Comparison of ENCODE assay signal across 8 cellular contexts in genomic region chr5:1312993-1313833, GRCh38. TPM values are rescaled to one million over a fixed set of nuclear protein-coding genes. Genes with fewer than 3 reads are reported as not detected.
DNase-seq lines count a peak whose midpoint lies in the region; ATAC-seq and TF ChIP-seq lines count a peak whose summit lies in the region.

No MANE protein-coding gene starts in this region.

- POLR2A ChIA-PET in CD4-positive, alpha-beta memory T cell (lab: Charles Lee; ENCODE audit: partially characterized antibody), result interaction anchor here (0.8 to 4.2 kb wide), 12 partner anchors 11 to 487 kb away, joined by 3 to 31 read pairs (median 6); partner anchors contain the start of genes CLPTM1L and TERT
- POLR2A ChIA-PET in OCI-LY7 (lab: Charles Lee), result interaction anchor here (1.0 to 8.1 kb wide), 4 partner anchors 12 to 30 kb away, joined by 3 to 78 read pairs (median 32); partner anchors contain the start of genes CLPTM1L and TERT

- BruUV-seq in OCI-LY7 (replicated peaks; lab: Mats Ljungman, UMichigan), result TSS peak; percentile 64

- no peaks in the 10 kb centered on the region for H3K9me2 ChIP-seq in OCI-LY7 (ENCODE audit: insufficient read depth, low read length)

- H3K27ac ChIP-seq in CD4-positive, alpha-beta memory T cell (ENCODE audit: low read depth, low read length), result peak overlapping the region; percentile 8
- H3K27ac ChIP-seq in OCI-LY7 (ENCODE audit: low read depth, low read length, poor library complexity, severe bottlenecking), result peak overlapping the region; percentile 100

- in situ Hi-C loops in HAP-1 (cut with MboI; ENCODE audit: low sequenced_read_pairs), result no loop called here

- intact Hi-C loops in CD4-positive, alpha-beta memory T cell (cut with micrococcal nuclease), result no loop called here
- intact Hi-C loops in OCI-LY7 (cut with micrococcal nuclease; ENCODE audit: unreplicated experiment), result loop anchor here (2.0 to 10.0 kb wide), 3 partner anchors 18 to 482 kb away; partner anchors contain the start of genes LPCAT1, MRPL36 and TERT

- peaks cover 51 to 79% (median 65%) of the 10 kb centered on the region in 4 donors for H3K4me1 Mint-ChIP-seq in CD4-positive, alpha-beta memory T cell
- peaks cover 68% of the 10 kb centered on the region for H3K4me1 Mint-ChIP-seq in central memory CD8-positive, alpha-beta T cell

- peaks cover 8% of the 10 kb centered on the region; the same call in 1 of the 2 replicates for H3K79me2 ChIP-seq in OCI-LY7 (ENCODE audit: insufficient read depth, low read depth, low read length)

- no peaks in the 10 kb centered on the region for H3K27me3 Mint-ChIP-seq in CD4-positive, alpha-beta memory T cell
- H3K27me3 Mint-ChIP-seq in central memory CD8-positive, alpha-beta T cell, result no peaks in the 10 kb centered on the region

- peaks cover 0 to 19% of the 10 kb centered on the region in 2 donors for H3K36me3 Mint-ChIP-seq in CD4-positive, alpha-beta memory T cell
- H3K36me3 Mint-ChIP-seq in central memory CD8-positive, alpha-beta T cell (ENCODE audit: insufficient read depth), result peaks cover 16% of the 10 kb centered on the region

- H3K27ac Mint-ChIP-seq in CD4-positive, alpha-beta memory T cell, result peak overlapping the region; percentile 69 to 92 (median 84)
- H3K27ac Mint-ChIP-seq in central memory CD8-positive, alpha-beta T cell (ENCODE audit: low read depth), result peak overlapping the region; percentile 57

- peaks cover 60% of the 10 kb centered on the region for H3K4me1 ChIP-seq in CD4-positive, alpha-beta memory T cell (ENCODE audit: insufficient read depth, low read length)
- H3K4me1 ChIP-seq in OCI-LY7 (ENCODE audit: insufficient read depth, low read length, poor library complexity, severe bottlenecking) (peaks cover 76% of the 10 kb centered on the region), HAP-1 (peaks cover 3% of the 10 kb centered on the region; the same call in 1 of the 2 replicates)

- TF ChIP-seq CTCF in OCI-LY7 (conservative IDR thresholded peaks at IDR 0.05; ENCODE audit: low read length), result 0 out of 2 replicates have a peak, but pooled peaks have one; percentile 16

- peak overlapping the region; percentile 97 for H3K4me2 ChIP-seq in OCI-LY7 (ENCODE audit: low read length)

- H3K4me3 ChIP-seq in CD4-positive, alpha-beta memory T cell (ENCODE audit: low read length in 2 of 2), result peak overlapping the region; percentile 28 to 63
- peak overlapping the region; percentile 66 for H3K4me3 ChIP-seq in OCI-LY7 (ENCODE audit: low read depth, low read length, poor library complexity, severe bottlenecking)
- no peak overlapping the region for H3K4me3 ChIP-seq in HAP-1

- H3K27me3 ChIP-seq in CD4-positive, alpha-beta memory T cell (ENCODE audit: insufficient read depth, low read length), result no peaks in the 10 kb centered on the region
- H3K27me3 ChIP-seq in HAP-1 (ENCODE audit: low read depth), result no peaks in the 10 kb centered on the region

- DNase-seq in CD4-positive, alpha-beta memory T cell, result peak; percentile 51 to 73 (median 62)
- DNase-seq in OCI-LY7 (ENCODE audit: low spot score) (peak; percentile 97), HAP-1 (ENCODE audit: low spot score in 2 of 2) (no peak), AG20443 (ENCODE audit: low spot score) (no peak), foreskin melanocyte (no peak)
- peak in 1 of 2 donors; percentile 62 for DNase-seq in central memory CD8-positive, alpha-beta T cell (ENCODE audit: low spot score in 2 of 2)

- H3K4me3 Mint-ChIP-seq in CD4-positive, alpha-beta memory T cell, result peak overlapping the region; percentile 64 to 92 (median 80)
- H3K4me3 Mint-ChIP-seq in central memory CD8-positive, alpha-beta T cell, result peak overlapping the region; percentile 74

- H3K9me3 Mint-ChIP-seq in CD4-positive, alpha-beta memory T cell, result peaks cover 0 to 14% (median 3%) of the 10 kb centered on the region in 8 donors
- no peaks in the 10 kb centered on the region for H3K9me3 Mint-ChIP-seq in central memory CD8-positive, alpha-beta T cell

- H4K20me1 ChIP-seq in OCI-LY7 (ENCODE audit: insufficient read depth, low read length), result no peaks in the 10 kb centered on the region

- peaks cover 0 to 6% of the 10 kb centered on the region in 2 donors for H3K9me3 ChIP-seq in CD4-positive, alpha-beta memory T cell (ENCODE audit: control insufficient read depth in 1 of 2, low read length in 2 of 2)
- H3K9me3 ChIP-seq in OCI-LY7 (ENCODE audit: low read length) (peaks cover 31% of the 10 kb centered on the region), HAP-1 (0 out of 2 replicates have a peak, but pooled peaks cover 7% of the 10 kb centered on the region)

- no peak overlapping the region for H2AFZ ChIP-seq in OCI-LY7 (ENCODE audit: low read length)

- CTCF ChIA-PET in CD4-positive, alpha-beta memory T cell (lab: Charles Lee; ENCODE audit: partially characterized antibody), result interaction anchor here (0.7 to 1.4 kb wide), 4 partner anchors 10 to 58 kb away, joined by 3 to 5 read pairs (median 4); no protein-coding TSS in a partner anchor
- CTCF ChIA-PET in OCI-LY7 (lab: Charles Lee; ENCODE audit: unreplicated experiment), result interaction anchor here (0.5 to 1.0 kb wide), 4 partner anchors 15 to 1086 kb away, joined by 3 to 5 read pairs (median 3); no protein-coding TSS in a partner anchor

- peak; percentile 69 for ATAC-seq in GM19023 (IDR thresholded peaks at IDR 0.05; ENCODE audit: unreplicated experiment)
- peak; percentile 56 for ATAC-seq in HG03095 (IDR thresholded peaks at IDR 0.05; ENCODE audit: unreplicated experiment)
- peak; percentile 68 for ATAC-seq in central memory CD8-positive, alpha-beta T cell (replicated peaks; ENCODE audit: extremely low read depth, poor library complexity, severe bottlenecking)

- H3K36me3 ChIP-seq in CD4-positive, alpha-beta memory T cell (ENCODE audit: insufficient read depth, low read length), result no peaks in the 10 kb centered on the region
- H3K36me3 ChIP-seq in OCI-LY7 (ENCODE audit: insufficient read depth, low read length) (peaks cover 48% of the 10 kb centered on the region), HAP-1 (replicated peaks) (peaks cover 6% of the 10 kb centered on the region)

RNA-seq across cellular contexts. Expression of gene TERT, which starts 18.3 kb away (rescaled TPM):
- total RNA-seq in CD4-positive, alpha-beta memory T cell, result not detected
- under 1 TPM; 0.12 to 0.13 TPM for polyA plus RNA-seq in CD4-positive, alpha-beta memory T cell
- 120 and 156 TPM in 2 replicates for total RNA-seq in OCI-LY7 (2014; rRNA removed; shearing (Covaris generic))
- total RNA-seq in OCI-LY7 (2022), result 173 and 198 TPM in 2 replicates

RNA-seq across cellular contexts. Expression of gene CLPTM1L, which starts 31.7 kb away (rescaled TPM):
- total RNA-seq in CD4-positive, alpha-beta memory T cell, result 10 to 100 TPM; 86.0 to 87.4 TPM
- 10 to 100 TPM; 34.1 to 59.2 TPM for polyA plus RNA-seq in CD4-positive, alpha-beta memory T cell
- total RNA-seq in OCI-LY7 (2014; rRNA removed; shearing (Covaris generic)), result 356 and 395 TPM in 2 replicates
- 395 and 396 TPM in 2 replicates for total RNA-seq in OCI-LY7 (2022)

Comparison
In these comparisons a context has a peak if more than half of its experiments do, and no peak if none do; other contexts are left out.
1. DNase-seq: peak in CD4-positive, alpha-beta memory T cell (5 of 5) and OCI-LY7 (single experiment); none in HAP-1 (0 of 2), AG20443 (single experiment) and foreskin melanocyte (single experiment).
2. RNA of gene TERT, which starts 18.3 kb away (total RNA-seq): 120 to 198 TPM in OCI-LY7; not detected in CD4-positive, alpha-beta memory T cell; every median in the first group is over 100 times any median in the second.
3. RNA of gene CLPTM1L, which starts 31.7 kb away (total RNA-seq): 356 to 396 TPM in OCI-LY7; 86.0 to 87.4 TPM in CD4-positive, alpha-beta memory T cell; every median in the first group is over 4 times any median in the second.
4. Peak in every context shown above with its lines, with median percentiles within 50 percentile points of each other: ATAC-seq.